24 cellular contexts compared by ENCODE assay signal in genomic region chr10:57864789-57865676, GRCh38.
A peak's percentile ranks its signal among the peaks of the same experiment; 100 is the strongest.
DNase-seq lines count a peak whose midpoint lies in the region; ATAC-seq and TF ChIP-seq lines count a peak whose summit lies in the region.
"Had no signal": no experiment of that assay in that cellular context is flagged by ENCODE, and none has a peak within 500 bp of the region (broad histone marks: within the 10 kb centered on the region; RNA-seq: fewer than 3 reads in every experiment).

No MANE protein-coding gene starts in this region.

- H3K79me2 ChIP-seq in GM23338 (replicated peaks; ENCODE audit: insufficient read depth) (no peaks in the 10 kb centered on the region), trophoblast cell (ENCODE audit: control insufficient read depth, insufficient read depth, low read length, poor library complexity) (no peaks in the 10 kb centered on the region)

- no peak overlapping the region for H4K91ac ChIP-seq in trophoblast cell (ENCODE audit: low read depth, low read length)

- H3K27ac ChIP-seq in GM23338 (ENCODE audit: low read depth) (no peak overlapping the region), trophoblast cell (ENCODE audit: low read depth, low read length) (no peak overlapping the region)
- H3K27ac ChIP-seq: suprapubic skin had no signal

- no peak overlapping the region for H3K4ac ChIP-seq in trophoblast cell (ENCODE audit: low read depth, low read length)

- no peaks in the 10 kb centered on the region for H3K36me3 Mint-ChIP-seq in GM23338 (ENCODE audit: low read depth)
- H3K36me3 Mint-ChIP-seq in naive thymus-derived CD8-positive, alpha-beta T cell, result no peaks in the 10 kb centered on the region
- H3K36me3 Mint-ChIP-seq: activated CD4-positive, alpha-beta memory T cell treated with anti-CD3 and anti-CD28 coated beads for 36 hours; activated naive CD8-positive, alpha-beta T cell had no signal

- DNase-seq in GM23338 (ENCODE audit: low spot score) (no peak), OCI-M1 (lab: John Stamatoyannopoulos, UW) (peak; percentile 51), epithelial cell of esophagus (ENCODE audit: low read depth) (peak; percentile 23), trophoblast cell (peak; percentile 20 to 68), superior temporal gyrus (ENCODE audit: extremely low spot score) (no peak), NCI-H774 (lab: John Stamatoyannopoulos, UW) (no peak), COR-L47 (lab: John Stamatoyannopoulos, UW) (no peak)
- no peak for DNase-seq in naive thymus-derived CD8-positive, alpha-beta T cell
- DNase-seq: activated CD4-positive, alpha-beta memory T cell treated with anti-CD3 and anti-CD28 coated beads for 36 hours; activated CD8-positive, alpha-beta memory T cell treated with anti-CD3 and anti-CD28 coated beads, Interleukin-2, amount 50 U/mL, for 48 hours; C1 segment of cervical spinal cord; cerebellar nuclear complex; kidney glomerular epithelial cell; naive thymus-derived CD4-positive, alpha-beta T cell; NCI-H1092; NCI-H187 treated with DMSO at 0.1 percent for 48 hours; occipital lobe; Right ventricle myocardium superior; stimulated activated CD4-positive, alpha-beta T cell treated with anti-CD3 and anti-CD28 coated beads, Interleukin-2, amount 100 ng/mL, for 24 hours; T-helper 9 cell had no signal

- peaks cover 5% of the 10 kb centered on the region; the same call in 2 of the 3 replicates for H3K4me1 Mint-ChIP-seq in GM23338
- no peaks in the 10 kb centered on the region for H3K4me1 Mint-ChIP-seq in naive thymus-derived CD8-positive, alpha-beta T cell
- H3K4me1 Mint-ChIP-seq: activated T-helper 17 cell treated with anti-CD3 and anti-CD28 coated beads, Interleukin-2, amount 50 U/mL, for 72 hours; naive thymus-derived CD4-positive, alpha-beta T cell had no signal

- H3K27me3 Mint-ChIP-seq in GM23338 (ENCODE audit: insufficient read depth, low read depth, poor library complexity), result no peaks in the 10 kb centered on the region
- H3K27me3 Mint-ChIP-seq in naive thymus-derived CD8-positive, alpha-beta T cell, result peaks cover 0 to 4% (median 0%) of the 10 kb centered on the region in 5 donors
- H3K27me3 Mint-ChIP-seq: activated CD4-positive, alpha-beta memory T cell treated with anti-CD3 and anti-CD28 coated beads for 36 hours; activated naive CD8-positive, alpha-beta T cell; activated T-helper 17 cell treated with anti-CD3 and anti-CD28 coated beads, Interleukin-2, amount 50 U/mL, for 72 hours; naive thymus-derived CD4-positive, alpha-beta T cell had no signal

- no peak overlapping the region for H2AK5ac ChIP-seq in trophoblast cell (ENCODE audit: low read length)

- H3K9me2 ChIP-seq in GM23338 (ENCODE audit: insufficient read depth), result 0 out of 2 replicates have a peak, but pooled peaks cover 3% of the 10 kb centered on the region

- H2BK120ac ChIP-seq in trophoblast cell (ENCODE audit: insufficient read depth, low read length, poor library complexity), result no peak overlapping the region

- H3K18ac ChIP-seq in trophoblast cell (ENCODE audit: low read length), result no peak overlapping the region

- no peak overlapping the region for H3K9ac ChIP-seq in trophoblast cell (ENCODE audit: low read length)

- no peaks in the 10 kb centered on the region for H3K79me1 ChIP-seq in trophoblast cell (ENCODE audit: low read length)

- H2AFZ ChIP-seq in GM23338 (0 out of 2 replicates have a peak overlapping the region, but pooled peaks have one; percentile 66), trophoblast cell (ENCODE audit: insufficient read depth, low read length, poor library complexity) (no peak overlapping the region)

- H3K4me2 ChIP-seq in GM23338 (no peak overlapping the region), trophoblast cell (ENCODE audit: low read length) (no peak overlapping the region)
- H3K4me2 ChIP-seq: smooth muscle cell had no signal

- no peak overlapping the region for H3K23ac ChIP-seq in trophoblast cell (ENCODE audit: low read length)

- POLR2A ChIA-PET in naive thymus-derived CD8-positive, alpha-beta T cell (lab: Charles Lee), result no interaction called here

- WGBS in trophoblast cell (ENCODE audit: extremely low coverage, insufficient coverage, insufficient read length), result no CpG with 5 or more reads among the region's 2 CpGs

- no peak overlapping the region for H4K12ac ChIP-seq in trophoblast cell (ENCODE audit: low read depth, low read length)

- H4K20me1 ChIP-seq in GM23338 (replicated peaks; ENCODE audit: insufficient read depth), result no peaks in the 10 kb centered on the region

- H3K36me3 ChIP-seq in GM23338 (ENCODE audit: insufficient read depth) (no peaks in the 10 kb centered on the region), trophoblast cell (ENCODE audit: control insufficient read depth in 1 of 2, insufficient read depth in 2 of 2, low read length in 2 of 2) (no peaks in the 10 kb centered on the region)
- H3K36me3 ChIP-seq: suprapubic skin had no signal

- no peak overlapping the region for H3K4me3 ChIP-seq in GM23338
- no peak overlapping the region for H3K4me3 ChIP-seq in epithelial cell of esophagus (ENCODE audit: low read length)
- H3K4me3 ChIP-seq in trophoblast cell (ENCODE audit: low read depth, low read length), result no peak overlapping the region
- H3K4me3 ChIP-seq: smooth muscle cell, suprapubic skin had no signal

- no peak overlapping the region for H2BK5ac ChIP-seq in trophoblast cell (ENCODE audit: low read depth, low read length, poor library complexity)

- H4K8ac ChIP-seq in trophoblast cell (ENCODE audit: low read depth, low read length), result no peak overlapping the region

- H3K9me3 ChIP-seq in trophoblast cell (ENCODE audit: insufficient read depth, low read depth, low read length), result no peaks in the 10 kb centered on the region
- H3K9me3 ChIP-seq: suprapubic skin had no signal

- no peaks in the 10 kb centered on the region for H3K9me3 Mint-ChIP-seq in GM23338
- H3K9me3 Mint-ChIP-seq in naive thymus-derived CD8-positive, alpha-beta T cell, result peaks cover 0 to 5% (median 1%) of the 10 kb centered on the region in 9 donors

- no peak overlapping the region for H2BK12ac ChIP-seq in trophoblast cell (ENCODE audit: low read length)

- H3K27me3 ChIP-seq in GM23338 (ENCODE audit: insufficient read depth) (no peaks in the 10 kb centered on the region), trophoblast cell (ENCODE audit: insufficient read depth, low read length) (no peaks in the 10 kb centered on the region)
- H3K27me3 ChIP-seq: suprapubic skin had no signal

- ATAC-seq in GM23338, result no peak
- no peak for ATAC-seq in naive thymus-derived CD8-positive, alpha-beta T cell
- ATAC-seq: activated T-helper 17 cell treated with anti-CD3 and anti-CD28 coated beads, Interleukin-2, amount 50 U/mL, for 72 hours; naive thymus-derived CD4-positive, alpha-beta T cell had no signal

- H3K4me3 Mint-ChIP-seq in GM23338, result no peak overlapping the region
- no peak overlapping the region for H3K4me3 Mint-ChIP-seq in naive thymus-derived CD8-positive, alpha-beta T cell
- H3K4me3 Mint-ChIP-seq: activated CD4-positive, alpha-beta memory T cell treated with anti-CD3 and anti-CD28 coated beads for 36 hours; activated naive CD8-positive, alpha-beta T cell; activated T-helper 17 cell treated with anti-CD3 and anti-CD28 coated beads, Interleukin-2, amount 50 U/mL, for 72 hours; naive thymus-derived CD4-positive, alpha-beta T cell had no signal

- H3K27ac Mint-ChIP-seq in GM23338, result no peak overlapping the region
- no peak overlapping the region for H3K27ac Mint-ChIP-seq in naive thymus-derived CD8-positive, alpha-beta T cell
- H3K27ac Mint-ChIP-seq: activated CD4-positive, alpha-beta memory T cell treated with anti-CD3 and anti-CD28 coated beads for 36 hours; activated naive CD8-positive, alpha-beta T cell; activated T-helper 17 cell treated with anti-CD3 and anti-CD28 coated beads, Interleukin-2, amount 50 U/mL, for 72 hours; naive thymus-derived CD4-positive, alpha-beta T cell had no signal

- no peaks in the 10 kb centered on the region for H3F3A ChIP-seq in GM23338 (replicated peaks; ENCODE audit: low read depth)

- H3K4me1 ChIP-seq in GM23338 (ENCODE audit: insufficient read depth), result no peaks in the 10 kb centered on the region; the same call in 1 of the 2 replicates
- H3K4me1 ChIP-seq in trophoblast cell (ENCODE audit: control insufficient read depth in 1 of 2, insufficient read depth in 2 of 2, low read length in 2 of 2), result no peaks in the 10 kb centered on the region
- H3K4me1 ChIP-seq: suprapubic skin had no signal

- TF ChIP-seq CTCF in GM23338 (conservative IDR thresholded peaks at IDR 0.05; ENCODE audit: low read depth in 2 of 2) (no peak), epithelial cell of esophagus (IDR thresholded peaks at IDR 0.05; ENCODE audit: insufficient read depth, low read depth, low read length, missing control alignments) (no peak)

- no peak overlapping the region for H3K14ac ChIP-seq in trophoblast cell (ENCODE audit: low read length)

TF ChIP-seq in GM23338, 12 proteins besides CTCF, POLR2A, EP300 and RAD21:
- no peak for TF ChIP-seq EZH2 (IDR thresholded peaks at IDR 0.05; ENCODE audit: low read depth, unreplicated experiment)

Comparison
In these comparisons a context has a peak if more than half of its experiments do, and no peak if none do; other contexts are left out.
1. DNase-seq: peak in OCI-M1 (single experiment), epithelial cell of esophagus (single experiment) and trophoblast cell (2 of 2); none in GM23338 (single experiment), superior temporal gyrus (single experiment), naive thymus-derived CD8-positive, alpha-beta T cell (0 of 10), NCI-H774 (single experiment) and COR-L47 (single experiment).